8 cellular contexts compared by ENCODE assay signal in the genomic region with DNA sequence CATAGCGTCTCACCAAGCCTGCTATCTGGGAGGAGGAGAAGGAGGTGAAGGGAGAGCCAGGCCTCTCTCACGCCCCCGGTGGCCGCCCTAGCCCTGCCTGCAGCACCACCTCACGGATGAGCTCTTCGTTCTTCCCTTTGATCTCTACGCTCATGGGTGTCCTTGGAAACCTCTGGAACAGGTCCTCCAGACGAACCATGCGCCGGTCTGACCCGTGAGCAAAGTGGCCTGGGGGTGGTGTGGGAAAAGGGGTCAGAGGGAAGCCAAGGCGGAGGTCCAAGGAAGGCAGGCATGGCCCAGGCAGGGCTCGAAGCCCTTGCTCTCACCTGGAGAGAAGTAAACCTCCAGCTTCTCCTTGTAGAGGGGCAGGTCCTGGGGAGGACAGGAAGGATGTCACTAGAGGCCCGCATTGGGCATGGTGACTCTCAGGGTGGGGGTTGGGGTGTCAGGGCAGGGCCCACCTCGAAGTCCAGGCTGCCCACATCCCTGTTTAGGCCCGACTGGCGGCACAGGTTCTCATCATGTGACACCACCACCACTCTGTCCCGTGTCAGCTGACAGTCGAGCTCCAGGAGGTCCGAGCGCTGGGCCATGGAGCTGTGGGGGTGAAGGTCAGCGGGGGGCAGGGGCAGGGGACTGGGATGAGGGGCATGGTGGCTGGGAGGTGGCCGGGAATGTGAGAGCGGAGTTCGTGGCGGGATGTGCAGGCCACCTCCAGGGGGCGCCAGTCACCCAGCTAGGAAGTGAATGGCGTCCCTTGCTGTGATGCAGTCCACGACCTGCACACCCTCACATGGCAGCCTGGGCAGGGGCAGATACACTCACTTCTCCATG. TPM values are rescaled to one million over a fixed set of nuclear protein-coding genes. Genes with fewer than 3 reads are reported as not detected.
A peak's percentile ranks its signal among the peaks of the same experiment; 100 is the strongest.
DNase-seq lines count a peak whose midpoint lies in the region; ATAC-seq and TF ChIP-seq lines count a peak whose summit lies in the region.

No MANE protein-coding gene starts in this region.

- POLR2A ChIA-PET in WTC11 (lab: Charles Lee), result interaction anchor here (0.6 to 1.3 kb wide), 4 partner anchors 8 to 322 kb away, joined by 3 to 7 read pairs (median 3); no protein-coding TSS in a partner anchor

- no peak overlapping the region for H3K27ac Mint-ChIP-seq in WTC11

- DNase-seq in CD1c-positive myeloid dendritic cell (ENCODE audit: extremely low spot score), result peak; percentile 42
- peak; percentile 55 for DNase-seq in HT1080 (ENCODE audit: low read depth)
- peak; percentile 82 for DNase-seq in WTC11 (ENCODE audit: low spot score)
- peak; percentile 60 for DNase-seq in cerebellar cortex (ENCODE audit: low spot score)
- DNase-seq in lung microvascular endothelial cell (ENCODE audit: low read depth in 2 of 2), result peak; percentile 73 to 79
- peak; percentile 87 for DNase-seq in stimulated activated naive CD8-positive, alpha-beta T cell treated with anti-CD3 and anti-CD28 coated beads, Interleukin-15, Interleukin-2, amounts not matched to agents 100 U/mL and 50 U/mL, for 24 hours

- H3K9me3 Mint-ChIP-seq in WTC11, result no peaks in the 10 kb centered on the region

- CTCF ChIA-PET in WTC11 (lab: Charles Lee), result interaction anchor here (0.6 to 6.9 kb wide), 81 partner anchors 9 to 636 kb away, joined by 3 to 129 read pairs (median 5); partner anchors contain the start of genes ALDOA, C16orf92, CD2BP2 and CDIPT

- peak; percentile 90 for TF ChIP-seq CTCF in WTC11 (IDR thresholded peaks at IDR 0.05)

- H3K27me3 Mint-ChIP-seq in WTC11 (ENCODE audit: low read depth), result no peaks in the 10 kb centered on the region

- peaks cover 3% of the 10 kb centered on the region for H3K4me1 Mint-ChIP-seq in WTC11

- H3K4me3 Mint-ChIP-seq in WTC11, result no peak overlapping the region

- ATAC-seq in WTC11 (peak; percentile 83), HG02852 (IDR thresholded peaks at IDR 0.05; ENCODE audit: unreplicated experiment) (no peak), GM21447 (IDR thresholded peaks at IDR 0.05; ENCODE audit: unreplicated experiment) (no peak)
- ATAC-seq in stimulated activated naive CD8-positive, alpha-beta T cell treated with anti-CD3 and anti-CD28 coated beads, Interleukin-15, Interleukin-2, amounts not matched to agents 100 U/mL and 50 U/mL, for 24 hours, result peak; percentile 81

- no peaks in the 10 kb centered on the region; the same call in 1 of the 2 replicates for H3K36me3 Mint-ChIP-seq in WTC11

TF ChIP-seq in WTC11, 78 proteins besides CTCF, POLR2A, EP300 and RAD21 (continues in another document):
- peak; percentile 65; the same call in 1 of the 2 replicates for TF ChIP-seq TEAD1 (CRISPR knock-in tag; IDR thresholded peaks at IDR 0.05)
- peak; percentile 55; the same call in 1 of the 2 replicates for TF ChIP-seq SP1 (CRISPR knock-in tag; conservative IDR thresholded peaks at IDR 0.05)
- peak; percentile 93; the same call in 1 of the 2 replicates for TF ChIP-seq GTF2I (CRISPR knock-in tag; conservative IDR thresholded peaks at IDR 0.05)
- TF ChIP-seq ELF4 (CRISPR knock-in tag; IDR thresholded peaks at IDR 0.05; ENCODE audit: low read depth), result no peak
- TF ChIP-seq FOXP1 (CRISPR knock-in tag; IDR thresholded peaks at IDR 0.05; ENCODE audit: borderline replicate concordance), result 0 out of 2 replicates have a peak, but pooled peaks have one; percentile 20
- no peak for TF ChIP-seq E2F1 (CRISPR knock-in tag; IDR thresholded peaks at IDR 0.05)
- TF ChIP-seq, protein P1, sequence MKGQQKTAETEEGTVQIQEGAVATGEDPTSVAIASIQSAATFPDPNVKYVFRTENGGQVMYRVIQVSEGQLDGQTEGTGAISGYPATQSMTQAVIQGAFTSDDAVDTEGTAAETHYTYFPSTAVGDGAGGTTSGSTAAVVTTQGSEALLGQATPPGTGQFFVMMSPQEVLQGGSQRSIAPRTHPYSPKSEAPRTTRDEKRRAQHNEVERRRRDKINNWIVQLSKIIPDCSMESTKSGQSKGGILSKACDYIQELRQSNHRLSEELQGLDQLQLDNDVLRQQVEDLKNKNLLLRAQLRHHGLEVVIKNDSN (CRISPR knock-in tag; IDR thresholded peaks at IDR 0.05), result peak; percentile 34; the same call in 1 of the 2 replicates
- TF ChIP-seq, protein P2, sequence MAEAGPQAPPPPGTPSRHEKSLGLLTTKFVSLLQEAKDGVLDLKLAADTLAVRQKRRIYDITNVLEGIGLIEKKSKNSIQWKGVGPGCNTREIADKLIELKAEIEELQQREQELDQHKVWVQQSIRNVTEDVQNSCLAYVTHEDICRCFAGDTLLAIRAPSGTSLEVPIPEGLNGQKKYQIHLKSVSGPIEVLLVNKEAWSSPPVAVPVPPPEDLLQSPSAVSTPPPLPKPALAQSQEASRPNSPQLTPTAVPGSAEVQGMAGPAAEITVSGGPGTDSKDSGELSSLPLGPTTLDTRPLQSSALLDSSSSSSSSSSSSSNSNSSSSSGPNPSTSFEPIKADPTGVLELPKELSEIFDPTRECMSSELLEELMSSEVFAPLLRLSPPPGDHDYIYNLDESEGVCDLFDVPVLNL (CRISPR knock-in tag; IDR thresholded peaks at IDR 0.05; ENCODE audit: borderline replicate concordance, low read depth), result no peak
- TF ChIP-seq FOXJ3 (CRISPR knock-in tag; IDR thresholded peaks at IDR 0.05; ENCODE audit: borderline replicate concordance), result no peak
- TF ChIP-seq ZNF281 (CRISPR knock-in tag; IDR thresholded peaks at IDR 0.05), result no peak
- TF ChIP-seq ESRRA (CRISPR knock-in tag; IDR thresholded peaks at IDR 0.05; ENCODE audit: borderline replicate concordance), result no peak
- peak; percentile 11; the same call in 1 of the 2 replicates for TF ChIP-seq GABPB1 (CRISPR knock-in tag; IDR thresholded peaks at IDR 0.05)

RNA-seq across cellular contexts. Expression of gene GDPD3, which starts 0.9 kb away (rescaled TPM):
- 0.06 and 2.1 TPM in 2 replicates for total RNA-seq in HT1080 (2014; rRNA removed; shearing (Covaris generic))
- 0.16 and 0.17 TPM in 2 replicates for polyA plus RNA-seq in HT1080 (2015; cell fraction: cytosol; rRNA removed)
- 2.7 and 3.2 TPM in 2 replicates for polyA plus RNA-seq in HT1080 (2015; cell fraction: nucleus; rRNA removed)
- total RNA-seq in WTC11 (2021) (1.5 to 2.5 TPM (median 1.8 TPM) in 3 replicates), lung microvascular endothelial cell (0.22 and 1.4 TPM in 2 replicates)

RNA-seq across cellular contexts. Expression of gene MAPK3, which starts 10.6 kb away (rescaled TPM):
- 18.4 and 22.9 TPM in 2 replicates for total RNA-seq in HT1080 (2014; rRNA removed; shearing (Covaris generic))
- polyA plus RNA-seq in HT1080 (2015; cell fraction: cytosol; rRNA removed), result 31.7 and 47.1 TPM in 2 replicates
- 36.2 and 38.3 TPM in 2 replicates for polyA plus RNA-seq in HT1080 (2015; cell fraction: nucleus; rRNA removed)
- 35.9 to 38.2 TPM (median 36.9 TPM) in 3 replicates for total RNA-seq in WTC11 (2021)
- 30.1 and 49.0 TPM in 2 replicates for total RNA-seq in lung microvascular endothelial cell

RNA-seq across cellular contexts. Expression of gene YPEL3, which starts 16.4 kb away (rescaled TPM):
- total RNA-seq in HT1080 (2014; rRNA removed; shearing (Covaris generic)), result 0.48 and 2.7 TPM in 2 replicates
- polyA plus RNA-seq in HT1080 (2015; cell fraction: cytosol; rRNA removed), result 14.0 and 15.3 TPM in 2 replicates
- polyA plus RNA-seq in HT1080 (2015; cell fraction: nucleus; rRNA removed), result 11.9 and 13.0 TPM in 2 replicates
- total RNA-seq in WTC11 (2021) (43.7 to 52.7 TPM (median 51.7 TPM) in 3 replicates), lung microvascular endothelial cell (14.4 and 29.4 TPM in 2 replicates)

RNA-seq across cellular contexts. Expression of gene TBX6, which starts 20.7 kb away (rescaled TPM):
- total RNA-seq in HT1080 (2014; rRNA removed; shearing (Covaris generic)), result 0.59 and 0.90 TPM in 2 replicates
- 0.62 and 1.2 TPM in 2 replicates for polyA plus RNA-seq in HT1080 (2015; cell fraction: cytosol; rRNA removed)
- 1.5 and 2.1 TPM in 2 replicates for polyA plus RNA-seq in HT1080 (2015; cell fraction: nucleus; rRNA removed)
- total RNA-seq in WTC11 (2021) (5.1 to 7.6 TPM (median 6.6 TPM) in 3 replicates), lung microvascular endothelial cell (under 0.01 TPM in 2 replicates)

RNA-seq across cellular contexts. Expression of gene PPP4C, which starts 36.6 kb away (rescaled TPM):
- 217 and 241 TPM in 2 replicates for total RNA-seq in HT1080 (2014; rRNA removed; shearing (Covaris generic))
- 142 and 181 TPM in 2 replicates for polyA plus RNA-seq in HT1080 (2015; cell fraction: cytosol; rRNA removed)
- polyA plus RNA-seq in HT1080 (2015; cell fraction: nucleus; rRNA removed), result 115 and 121 TPM in 2 replicates
- total RNA-seq in WTC11 (2021) (159 to 164 TPM (median 161 TPM) in 3 replicates), lung microvascular endothelial cell (174 and 199 TPM in 2 replicates)

Comparison
In these comparisons a context has a peak if more than half of its experiments do, and no peak if none do; other contexts are left out.
1. ATAC-seq: peak in WTC11 (single experiment) and stimulated activated naive CD8-positive, alpha-beta T cell treated with anti-CD3 and anti-CD28 coated beads, Interleukin-15, Interleukin-2, amounts not matched to agents 100 U/mL and 50 U/mL, for 24 hours (single experiment); none in HG02852 (single experiment) and GM21447 (single experiment).
2. Peak in every context shown above with its lines, with median percentiles within 50 percentile points of each other: DNase-seq.